ENCODE assay signal across 31 cellular contexts in the genomic region with DNA sequence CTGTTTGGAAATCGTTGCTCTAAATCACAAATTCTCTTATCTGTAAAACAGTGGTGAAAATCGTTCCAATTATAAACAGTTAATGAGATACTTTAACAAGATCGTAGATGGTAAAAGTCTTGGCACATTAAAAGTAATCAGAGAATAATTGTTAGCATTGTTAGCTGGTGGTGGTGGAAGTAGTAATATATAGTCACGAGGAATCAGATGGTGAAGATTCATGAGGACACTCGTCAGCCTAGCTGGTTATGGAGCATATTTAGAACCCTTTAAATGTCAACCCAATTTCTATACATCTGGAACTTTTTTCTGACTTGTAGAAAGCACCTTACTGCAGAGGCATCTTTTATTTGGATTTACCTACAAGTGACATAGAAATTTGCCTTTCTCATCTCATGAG.
DNase-seq lines count a peak whose midpoint lies in the region; ATAC-seq and TF ChIP-seq lines count a peak whose summit lies in the region.
"Had no signal": no experiment of that assay in that cellular context is flagged by ENCODE, and none has a peak within 500 bp of the region (broad histone marks: within the 10 kb centered on the region; RNA-seq: fewer than 3 reads in every experiment).

No MANE protein-coding gene starts in this region.

- intact Hi-C loops in IMR-90 (cut with micrococcal nuclease), result loop anchor here (2.0 kb wide), 1 partner anchor 348 kb away; no protein-coding TSS in a partner anchor
- intact Hi-C loops in transverse colon (cut with DNase I; ENCODE audit: low total_unique reads), result no loop called here

- H3K14ac ChIP-seq in IMR-90 (replicated peaks; ENCODE audit: low read depth, low read length), result peak overlapping the region; percentile 44; the same call in 1 of the 2 replicates

- H3K27ac ChIP-seq in IMR-90 (ENCODE audit: insufficient read depth, low read length), result no peak overlapping the region
- H3K27ac ChIP-seq in coronary artery, result peak overlapping the region; percentile 62 to 74
- no peak overlapping the region for H3K27ac ChIP-seq in osteoblast (ENCODE audit: low read depth, low read length)
- H3K27ac ChIP-seq in transverse colon, result peak overlapping the region in 3 of 4 donors; percentile 18 to 46 (median 44)
- H3K27ac ChIP-seq: BLaER1 treated with 17β-estradiol and CSF1 and Interleukin-3, amounts not matched to agents 10 nM and 100 nM; ovary; spleen had no signal

- H2BK15ac ChIP-seq in IMR-90 (ENCODE audit: low read depth, low read length), result 0 out of 3 replicates have a peak overlapping the region, but pooled peaks have one; percentile 47

- H4K20me1 ChIP-seq in IMR-90 (ENCODE audit: insufficient read depth, low read length) (no peaks in the 10 kb centered on the region), osteoblast (ENCODE audit: insufficient read depth, low read length) (no peaks in the 10 kb centered on the region)
- H4K20me1 ChIP-seq: BLaER1 treated with 17β-estradiol and CSF1 and Interleukin-3, amounts not matched to agents 10 nM and 100 nM had no signal

- TF ChIP-seq EP300 in transverse colon (IDR thresholded peaks at IDR 0.05; ENCODE audit: low read depth), result no peak

- in situ Hi-C loops in IMR-90 (cut with MboI; ENCODE audit: low sequenced_read_pairs) (loop anchor here (10.0 kb wide), 1 partner anchor 186 kb away; the partner anchor contains the start of gene TLE1), transverse colon (cut with MboI; ENCODE audit: low pct_ligation_motif_present in 1 of 4, low pct_unique_long_range_greater_than_20kb in 1 of 4, low sequenced_read_pairs in 3 of 4) (no loop called here)

- H3K27me3 ChIP-seq in IMR-90 (ENCODE audit: control insufficient read depth, insufficient read depth, low read length) (no peaks in the 10 kb centered on the region; the same call in none of the 2 replicates), osteoblast (ENCODE audit: insufficient read depth, low read length) (peaks cover 66% of the 10 kb centered on the region), transverse colon (no peaks in the 10 kb centered on the region)
- H3K27me3 ChIP-seq: BLaER1 treated with 17β-estradiol and CSF1 and Interleukin-3, amounts not matched to agents 10 nM and 100 nM; ovary; Peyer's patch; spleen had no signal

- H2AFZ ChIP-seq in IMR-90 (replicated peaks; ENCODE audit: low read length, poor library complexity) (no peak overlapping the region), osteoblast (ENCODE audit: low read length) (no peak overlapping the region)

- no CpG with 5 or more reads among the region's 5 CpGs for WGBS in IMR-90 (ENCODE audit: extremely low coverage in 2 of 2, insufficient read length in 1 of 2), 2 experiments
- 63 to 77% methylated on average over 3 to 5 of the region's 5 CpGs for WGBS in transverse colon (ENCODE audit: low coverage in 1 of 2), 2 donors

- H3K4me1 ChIP-seq in IMR-90 (ENCODE audit: control insufficient read depth, insufficient read depth, low read length), result peaks cover 9% of the 10 kb centered on the region; the same call in 1 of the 2 replicates
- H3K4me1 ChIP-seq in osteoblast (ENCODE audit: insufficient read depth, low read length), result peaks cover 19% of the 10 kb centered on the region
- peaks cover 0 to 4% (median 0%) of the 10 kb centered on the region in 4 donors for H3K4me1 ChIP-seq in transverse colon
- H3K4me1 ChIP-seq: BLaER1 treated with 17β-estradiol and CSF1 and Interleukin-3, amounts not matched to agents 10 nM and 100 nM; Peyer's patch; spleen had no signal

- H3K9me3 ChIP-seq in IMR-90 (ENCODE audit: control insufficient read depth, insufficient read depth, low read length) (no peaks in the 10 kb centered on the region), osteoblast (ENCODE audit: low read depth, low read length) (no peaks in the 10 kb centered on the region), transverse colon (no peaks in the 10 kb centered on the region)
- H3K9me3 ChIP-seq: BLaER1 treated with 17β-estradiol and CSF1 and Interleukin-3, amounts not matched to agents 10 nM and 100 nM; mucosa of descending colon; ovary; Peyer's patch; spleen had no signal

- 0 out of 2 replicates have a peak overlapping the region, but pooled peaks have one; percentile 18 for H2BK120ac ChIP-seq in IMR-90 (ENCODE audit: low read depth, low read length)

- no peak for DNase-seq in IMR-90
- no peak for DNase-seq in coronary artery (ENCODE audit: low spot score)
- no peak for DNase-seq in osteoblast (ENCODE audit: insufficient read length, low spot score, missing footprints)
- no peak for DNase-seq in transverse colon
- DNase-seq in NCI-H524 treated with DMSO at 0.1 percent for 48 hours (lab: John Stamatoyannopoulos, UW), result no peak
- no peak for DNase-seq in mucosa of gallbladder (ENCODE audit: low spot score)
- DNase-seq in stimulated activated CD4-positive, alpha-beta T cell treated with anti-CD3 and anti-CD28 coated beads, Interleukin-4, amount 100 ng/mL, for 1 hour, result no peak
- DNase-seq: activated CD4-positive, alpha-beta T cell treated with anti-CD3 and anti-CD28 coated beads, Interleukin-2, amount 10 ng/mL, durations not matched to agents 24 days and 14 days; activated effector memory CD4-positive, alpha-beta T cell treated with Interleukin-2 at 50 U/mL for 16 hours; DMS53; endodermal cell; hippocampal formation; left colon; mammary epithelial cell; mucosa of descending colon; MV-4-11; NCI-H1436 treated with DMSO at 0.1 percent for 48 hours; NCI-H2081 treated with DMSO at 0.1 percent for 48 hours; NCI-H2227 treated with DMSO at 0.1 percent for 48 hours; NCI-H69; nephron progenitor cell; Peyer's patch; retina; spleen; stimulated activated CD4-positive, alpha-beta T cell treated with anti-CD3 and anti-CD28 coated beads, Interleukin-2, amount 100 ng/mL, for 24 hours; stimulated activated naive CD8-positive, alpha-beta T cell treated with anti-CD3 and anti-CD28 coated beads, Interleukin-15, amount 100 ng/mL, for 72 hours; T-cell had no signal

- peak overlapping the region; percentile 78; the same call in 1 of the 2 replicates for H2BK20ac ChIP-seq in IMR-90 (ENCODE audit: low read depth, low read length)

- TF ChIP-seq RAD21 in IMR-90 (IDR thresholded peaks at IDR 0.05; ENCODE audit: low read length), result no peak

- no peak overlapping the region for H2AK5ac ChIP-seq in IMR-90 (ENCODE audit: low read depth, low read length)

- H3K36me3 ChIP-seq in IMR-90 (ENCODE audit: control insufficient read depth, insufficient read depth, low read length), result no peaks in the 10 kb centered on the region
- H3K36me3 ChIP-seq in osteoblast (ENCODE audit: insufficient read depth, low read length), result no peaks in the 10 kb centered on the region
- H3K36me3 ChIP-seq in transverse colon, result no peaks in the 10 kb centered on the region
- H3K36me3 ChIP-seq: BLaER1 treated with 17β-estradiol and CSF1 and Interleukin-3, amounts not matched to agents 10 nM and 100 nM; ovary; Peyer's patch; spleen had no signal

- no peaks in the 10 kb centered on the region for H3K79me2 ChIP-seq in osteoblast (ENCODE audit: insufficient read depth, low read length)

- no peak overlapping the region for H4K91ac ChIP-seq in IMR-90 (ENCODE audit: insufficient read depth, low read depth, low read length)

- no peak overlapping the region for H2BK5ac ChIP-seq in IMR-90 (ENCODE audit: low read depth, low read length, poor library complexity, severe bottlenecking)

- H3K23ac ChIP-seq in IMR-90 (ENCODE audit: low read depth, low read length), result no peak overlapping the region

- peak overlapping the region in 1 of 2 experiments; percentile 55; a peak in 2 of 4 replicates for H4K8ac ChIP-seq in IMR-90 (ENCODE audit: low read depth in 2 of 2, low read length in 2 of 2)

- no peak overlapping the region for H3K9ac ChIP-seq in IMR-90 (ENCODE audit: low read depth, low read length)
- H3K9ac ChIP-seq: BLaER1 treated with 17β-estradiol and CSF1 and Interleukin-3, amounts not matched to agents 10 nM and 100 nM had no signal

- peak overlapping the region; percentile 25; the same call in 1 of the 2 replicates for H3K4ac ChIP-seq in IMR-90 (ENCODE audit: low read depth, low read length)

- POLR2A ChIA-PET in IMR-90 (lab: Charles Lee; ENCODE audit: unreplicated experiment), result no interaction called here

- no peak overlapping the region for H4K5ac ChIP-seq in IMR-90 (ENCODE audit: low read depth, low read length)

- dilution Hi-C loops in IMR-90 (cut with HindIII; ENCODE audit: low sequenced_read_pairs, unreplicated experiment), result no loop called here

- H3K79me1 ChIP-seq in IMR-90 (ENCODE audit: low read depth in 1 of 2, low read length in 2 of 2), result no peaks in the 10 kb centered on the region

- no peak overlapping the region for H3K4me3 ChIP-seq in IMR-90 (ENCODE audit: insufficient read depth, low read depth, low read length)
- no peak overlapping the region for H3K4me3 ChIP-seq in coronary artery
- H3K4me3 ChIP-seq in osteoblast (ENCODE audit: insufficient read depth, low read length), result peak overlapping the region; percentile 34
- no peak overlapping the region for H3K4me3 ChIP-seq in transverse colon
- H3K4me3 ChIP-seq: BLaER1 treated with 17β-estradiol and CSF1 and Interleukin-3, amounts not matched to agents 10 nM and 100 nM; mucosa of descending colon; ovary; Peyer's patch; spleen had no signal

- TF ChIP-seq POLR2A in IMR-90 (IDR thresholded peaks at IDR 0.05; ENCODE audit: low read depth, low read length) (no peak), transverse colon (IDR thresholded peaks at IDR 0.05) (no peak)

- H2AK9ac ChIP-seq in IMR-90 (replicated peaks; ENCODE audit: low read depth, low read length, poor library complexity), result no peak overlapping the region

- no TSS peak for BruUV-seq in IMR-90 (replicated peaks; lab: Mats Ljungman, UMichigan)

- no peak for TF ChIP-seq CTCF in IMR-90 (conservative IDR thresholded peaks at IDR 0.05; ENCODE audit: low read depth, low read length)
- TF ChIP-seq CTCF in coronary artery (IDR thresholded peaks at IDR 0.05), result no peak
- TF ChIP-seq CTCF in osteoblast (IDR thresholded peaks at IDR 0.05; ENCODE audit: extremely low read depth, low read depth, low read length), result no peak
- no peak for TF ChIP-seq CTCF in transverse colon (IDR thresholded peaks at IDR 0.05)

- CTCF ChIA-PET in IMR-90 (lab: Yijun Ruan, JAX), result interaction anchor here (0.5 kb wide), 1 partner anchor 329 kb away, joined by 3 read pairs; no protein-coding TSS in a partner anchor

- no peak for ATAC-seq in IMR-90 (ENCODE audit: low read depth)
- ATAC-seq: HCT116; left colon; mucosa of descending colon; stimulated activated naive CD8-positive, alpha-beta T cell treated with anti-CD3 and anti-CD28 coated beads, Interleukin-15, amount 100 ng/mL, for 72 hours; T-cell; WTC11 had no signal

- H3K4me2 ChIP-seq in IMR-90 (ENCODE audit: low read depth, low read length), result peak overlapping the region; percentile 87
- peak overlapping the region; percentile 68 for H3K4me2 ChIP-seq in osteoblast (ENCODE audit: insufficient read depth, low read length)
- H3K4me2 ChIP-seq: BLaER1 treated with 17β-estradiol and CSF1 and Interleukin-3, amounts not matched to agents 10 nM and 100 nM had no signal

- no peak overlapping the region for H3K56ac ChIP-seq in IMR-90 (ENCODE audit: extremely low read depth, insufficient read depth, low read length)

- no peak overlapping the region for H3K18ac ChIP-seq in IMR-90 (ENCODE audit: low read depth, low read length)

- peaks cover 5% of the 10 kb centered on the region; the same call in 1 of the 2 replicates for H3K9me1 ChIP-seq in IMR-90 (ENCODE audit: insufficient read depth, low read length)

TF ChIP-seq in IMR-90, 13 proteins besides CTCF, POLR2A, EP300 and RAD21 (continues in another document):
- TF ChIP-seq FOS (IDR thresholded peaks at IDR 0.05; ENCODE audit: low read depth, low read length) (no peak), MAFK (IDR thresholded peaks at IDR 0.05; ENCODE audit: low read depth, low read length) (no peak)

Comparison
In these comparisons a context has a peak if more than half of its experiments do, and no peak if none do; other contexts are left out.
1. H3K27ac ChIP-seq: peak in coronary artery (2 of 2) and transverse colon (3 of 4); none in IMR-90 (single experiment) and osteoblast (single experiment).